In the genomic region with DNA sequence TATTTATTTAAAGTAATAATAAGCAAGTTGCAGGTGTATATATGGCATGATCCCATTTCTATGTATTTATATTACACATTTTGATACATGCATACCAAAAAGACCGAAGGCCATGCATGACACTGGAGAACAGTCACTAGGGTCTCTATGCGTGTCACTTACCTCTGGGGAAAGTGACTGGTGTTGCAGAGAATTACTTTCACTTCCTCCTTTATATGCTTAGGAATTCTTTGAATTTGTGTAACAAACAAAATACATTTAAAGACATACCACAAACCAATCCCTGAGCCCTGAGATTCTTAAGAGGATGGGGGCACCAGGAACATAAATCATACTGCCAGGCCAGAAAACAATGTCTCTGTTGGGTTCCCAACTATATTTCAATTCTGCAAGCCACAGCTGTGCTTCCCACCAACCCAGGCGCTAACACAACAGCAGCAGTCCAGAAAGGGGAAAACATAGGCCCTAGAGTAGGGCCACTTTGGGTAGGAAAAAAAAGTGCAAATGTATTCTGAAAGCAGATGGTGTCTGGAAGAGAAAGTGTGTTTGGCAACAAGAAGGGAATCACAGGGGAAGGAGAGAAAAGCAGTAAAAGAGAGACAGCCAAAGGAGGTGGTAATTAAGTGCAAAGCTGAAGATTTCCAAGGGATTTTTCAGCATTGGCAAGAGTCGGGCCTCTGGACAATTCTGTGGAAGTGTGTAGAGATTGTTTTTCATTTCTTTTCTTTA, we compare ENCODE assay signal across 15 cellular contexts. TPM values are rescaled to one million over a fixed set of nuclear protein-coding genes. Genes with fewer than 3 reads are reported as not detected.
DNase-seq lines count a peak whose midpoint lies in the region; ATAC-seq and TF ChIP-seq lines count a peak whose summit lies in the region.
"Had no signal": no experiment of that assay in that cellular context is flagged by ENCODE, and none has a peak within 500 bp of the region (broad histone marks: within the 10 kb centered on the region; RNA-seq: fewer than 3 reads in every experiment).

No MANE protein-coding gene starts in this region.

- H3K9me3 Mint-ChIP-seq in memory B cell (no peaks in the 10 kb centered on the region), mesothelial cell of epicardium (no peaks in the 10 kb centered on the region)
- H3K9me3 Mint-ChIP-seq in activated CD4-positive, alpha-beta memory T cell treated with anti-CD3 and anti-CD28 coated beads, Interleukin-2, amount 10 ng/mL, durations not matched to agents 7 days and 5 days = no peaks in the 10 kb centered on the region
- H3K9me3 Mint-ChIP-seq: stimulated activated naive CD8-positive, alpha-beta T cell treated with anti-CD3 and anti-CD28 coated beads, Interleukin-15, amount 100 ng/mL, for 72 hours had no signal

- no peaks in the 10 kb centered on the region for H3K4me1 ChIP-seq in left ventricle myocardium inferior
- no peaks in the 10 kb centered on the region for H3K4me1 ChIP-seq in BE2C

- H3K36me3 Mint-ChIP-seq in memory B cell = no peaks in the 10 kb centered on the region
- H3K36me3 Mint-ChIP-seq in activated CD4-positive, alpha-beta memory T cell treated with anti-CD3 and anti-CD28 coated beads, Interleukin-2, amount 10 ng/mL, durations not matched to agents 7 days and 5 days (ENCODE audit: low read depth) = no peaks in the 10 kb centered on the region
- no peaks in the 10 kb centered on the region for H3K36me3 Mint-ChIP-seq in mesothelial cell of epicardium
- H3K36me3 Mint-ChIP-seq: activated CD8-positive, alpha-beta memory T cell treated with anti-CD3 and anti-CD28 coated beads, Interleukin-2, amount 10 ng/mL, durations not matched to agents 7 days and 5 days had no signal

- H3K4me1 Mint-ChIP-seq in memory B cell (peaks cover 5% of the 10 kb centered on the region), mesothelial cell of epicardium (peaks cover 29% of the 10 kb centered on the region)
- H3K4me1 Mint-ChIP-seq in activated CD4-positive, alpha-beta memory T cell treated with anti-CD3 and anti-CD28 coated beads, Interleukin-2, amount 10 ng/mL, durations not matched to agents 7 days and 5 days = no peaks in the 10 kb centered on the region
- H3K4me1 Mint-ChIP-seq: activated CD8-positive, alpha-beta memory T cell treated with anti-CD3 and anti-CD28 coated beads, Interleukin-2, amount 10 ng/mL, durations not matched to agents 7 days and 5 days had no signal

- H3K27me3 Mint-ChIP-seq in memory B cell (peaks cover 12% of the 10 kb centered on the region), mesothelial cell of epicardium (ENCODE audit: low read depth) (peaks cover 19% of the 10 kb centered on the region)
- peaks cover 22% of the 10 kb centered on the region for H3K27me3 Mint-ChIP-seq in activated CD4-positive, alpha-beta memory T cell treated with anti-CD3 and anti-CD28 coated beads, Interleukin-2, amount 10 ng/mL, durations not matched to agents 7 days and 5 days

- no peak overlapping the region for H3K27ac ChIP-seq in left ventricle myocardium inferior (replicated peaks)
- H3K27ac ChIP-seq: PC-9, skin epidermis, VCaP had no signal

- peaks cover 2% of the 10 kb centered on the region for H3K27me3 ChIP-seq in left ventricle myocardium inferior (ENCODE audit: low read depth)
- H3K27me3 ChIP-seq in BE2C = peaks cover 17% of the 10 kb centered on the region

- CTCF ChIA-PET in activated CD4-positive, alpha-beta memory T cell treated with anti-CD3 and anti-CD28 coated beads, Interleukin-2, amount 10 ng/mL, durations not matched to agents 7 days and 5 days (lab: Charles Lee) = no interaction called here

- DNase-seq in left ventricle myocardium superior (no peak), left ventricle myocardium inferior (no peak), NOMO-1 treated with dmso at 0.1 percent for 144 hours (lab: John Stamatoyannopoulos, UW; ENCODE audit: unreplicated experiment) (peak; percentile 29), memory B cell (ENCODE audit: low spot score in 2 of 2) (no peak), BE2C (no peak), mesothelial cell of epicardium (ENCODE audit: low spot score in 2 of 2, unreplicated experiment in 2 of 2) (no peak)
- no peak for DNase-seq in activated CD4-positive, alpha-beta T cell treated with anti-CD3 and anti-CD28 coated beads for 48 hours
- no peak for DNase-seq in activated CD4-positive, alpha-beta memory T cell treated with anti-CD3 and anti-CD28 coated beads, Interleukin-2, amount 10 ng/mL, durations not matched to agents 7 days and 5 days
- DNase-seq: activated CD8-positive, alpha-beta memory T cell treated with anti-CD3 and anti-CD28 coated beads, Interleukin-2, amount 10 ng/mL, durations not matched to agents 7 days and 5 days; NCI-H2081 treated with DMSO at 0.1 percent for 48 hours; PC-9; stimulated activated naive CD8-positive, alpha-beta T cell treated with anti-CD3 and anti-CD28 coated beads, Interleukin-15, amount 100 ng/mL, for 72 hours; SW 1271 had no signal

- POLR2A ChIA-PET in activated CD4-positive, alpha-beta memory T cell treated with anti-CD3 and anti-CD28 coated beads, Interleukin-2, amount 10 ng/mL, durations not matched to agents 7 days and 5 days (lab: Charles Lee) = no interaction called here

- H3K36me3 ChIP-seq in left ventricle myocardium inferior = no peaks in the 10 kb centered on the region
- no peaks in the 10 kb centered on the region for H3K36me3 ChIP-seq in BE2C

- no peak overlapping the region for H3K4me3 Mint-ChIP-seq in memory B cell
- H3K4me3 Mint-ChIP-seq in activated CD4-positive, alpha-beta memory T cell treated with anti-CD3 and anti-CD28 coated beads, Interleukin-2, amount 10 ng/mL, durations not matched to agents 7 days and 5 days = no peak overlapping the region
- no peak overlapping the region for H3K4me3 Mint-ChIP-seq in mesothelial cell of epicardium
- H3K4me3 Mint-ChIP-seq: activated CD8-positive, alpha-beta memory T cell treated with anti-CD3 and anti-CD28 coated beads, Interleukin-2, amount 10 ng/mL, durations not matched to agents 7 days and 5 days; stimulated activated naive CD8-positive, alpha-beta T cell treated with anti-CD3 and anti-CD28 coated beads, Interleukin-15, amount 100 ng/mL, for 72 hours had no signal

- TF ChIP-seq CTCF in left ventricle myocardium inferior (IDR thresholded peaks at IDR 0.05; ENCODE audit: borderline replicate concordance) = no peak
- no peak for TF ChIP-seq CTCF in BE2C (IDR thresholded peaks at IDR 0.05; ENCODE audit: low read depth, low read length)
- no peak for TF ChIP-seq CTCF in mesothelial cell of epicardium (IDR thresholded peaks at IDR 0.05; ENCODE audit: unreplicated experiment)

- H3K4me3 ChIP-seq in left ventricle myocardium inferior (no peak overlapping the region), BE2C (ENCODE audit: low read depth, low read length) (no peak overlapping the region)
- H3K4me3 ChIP-seq: PC-9, skin epidermis had no signal

- H3K9me3 ChIP-seq in left ventricle myocardium inferior (replicated peaks) (no peaks in the 10 kb centered on the region), BE2C (no peaks in the 10 kb centered on the region)

- H3K27ac Mint-ChIP-seq in memory B cell (no peak overlapping the region), mesothelial cell of epicardium (no peak overlapping the region)
- no peak overlapping the region for H3K27ac Mint-ChIP-seq in activated CD4-positive, alpha-beta memory T cell treated with anti-CD3 and anti-CD28 coated beads, Interleukin-2, amount 10 ng/mL, durations not matched to agents 7 days and 5 days
- H3K27ac Mint-ChIP-seq: activated CD8-positive, alpha-beta memory T cell treated with anti-CD3 and anti-CD28 coated beads, Interleukin-2, amount 10 ng/mL, durations not matched to agents 7 days and 5 days; stimulated activated naive CD8-positive, alpha-beta T cell treated with anti-CD3 and anti-CD28 coated beads, Interleukin-15, amount 100 ng/mL, for 72 hours had no signal

- ATAC-seq in left ventricle myocardium superior (peak; percentile 53), memory B cell (ENCODE audit: low read depth) (peak; percentile 63)
- ATAC-seq: activated CD8-positive, alpha-beta memory T cell treated with anti-CD3 and anti-CD28 coated beads, Interleukin-2, amount 10 ng/mL, durations not matched to agents 7 days and 5 days; stimulated activated naive CD8-positive, alpha-beta T cell treated with anti-CD3 and anti-CD28 coated beads, Interleukin-15, amount 100 ng/mL, for 72 hours had no signal

- intact Hi-C loops in left ventricle myocardium superior (cut with micrococcal nuclease) (no loop called here), left ventricle myocardium inferior (cut with micrococcal nuclease) (no loop called here)

RNA-seq across cellular contexts. Expression of a gene that starts 24.5 kb away (rescaled TPM):
- 0.82 TPM for total RNA-seq in left ventricle myocardium superior
- total RNA-seq in left ventricle myocardium inferior = 1.6 TPM
- not detected for total RNA-seq in activated CD4-positive, alpha-beta memory T cell treated with anti-CD3 and anti-CD28 coated beads, Interleukin-2, amount 10 ng/mL, durations not matched to agents 7 days and 5 days
- 0.80 TPM for polyA plus RNA-seq in BE2C (2012; ENCODE audit: insufficient read depth, insufficient read length, low read depth)
- total RNA-seq in mesothelial cell of epicardium = 0.42 to 1.2 TPM (median 0.72 TPM) in 3 replicates
- total RNA-seq: activated CD8-positive, alpha-beta memory T cell treated with anti-CD3 and anti-CD28 coated beads, Interleukin-2, amount 10 ng/mL, durations not matched to agents 7 days and 5 days had no signal

RNA-seq across cellular contexts. Expression of a gene that starts 34.2 kb away (rescaled TPM):
- total RNA-seq in left ventricle myocardium superior (8.5 TPM), left ventricle myocardium inferior (9.3 TPM), mesothelial cell of epicardium (25.3 to 29.2 TPM (median 28.7 TPM) in 3 replicates)
- total RNA-seq in activated CD4-positive, alpha-beta memory T cell treated with anti-CD3 and anti-CD28 coated beads, Interleukin-2, amount 10 ng/mL, durations not matched to agents 7 days and 5 days = 10 to 100 TPM; 20.1 to 21.5 TPM
- 7.1 TPM for polyA plus RNA-seq in BE2C (2012; ENCODE audit: insufficient read depth, insufficient read length, low read depth)
